10 cellular contexts compared by ENCODE assay signal in the genomic region with DNA sequence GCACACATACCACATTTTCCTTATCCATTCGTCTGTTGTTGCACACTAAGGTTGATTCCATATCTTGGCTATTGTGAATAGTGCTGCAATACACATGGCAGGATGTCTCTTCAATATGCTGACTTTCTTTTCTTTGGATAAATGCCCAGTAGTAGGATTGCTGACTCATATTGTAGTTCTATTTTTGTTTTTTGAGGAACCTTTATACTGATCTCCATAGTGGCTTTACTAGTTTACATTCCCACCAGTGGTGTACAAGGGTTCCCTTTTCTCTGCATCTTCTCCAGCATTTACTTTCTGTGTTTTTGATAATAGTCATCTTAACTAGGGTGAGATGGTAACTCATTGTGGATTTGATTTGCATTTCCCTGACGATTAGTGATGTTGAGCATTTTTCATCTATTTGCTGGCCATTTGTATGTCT.
DNase-seq lines count a peak whose midpoint lies in the region; ATAC-seq, FAIRE-seq and TF ChIP-seq lines count a peak whose summit lies in the region.
"Had no signal": no experiment of that assay in that cellular context is flagged by ENCODE, and none has a peak within 500 bp of the region (broad histone marks: within the 10 kb centered on the region; RNA-seq: fewer than 3 reads in every experiment).

No MANE protein-coding gene starts in this region.

- H4K20me1 ChIP-seq in H9 (ENCODE audit: control insufficient read depth, insufficient read depth, insufficient read length), result no peaks in the 10 kb centered on the region

- POLR2A ChIA-PET in A549 (lab: Yijun Ruan, JAX), result no interaction called here

- peaks cover 0 to 1% of the 10 kb centered on the region in 2 experiments; a peak in 1 of 5 replicates for H3K9me3 Mint-ChIP-seq in H9

- H3K27ac ChIP-seq in A549, result peak overlapping the region; percentile 4 to 38; a peak in 3 of 6 replicates
- no peak overlapping the region for H3K27ac ChIP-seq in foreskin keratinocyte
- no peak overlapping the region for H3K27ac ChIP-seq in H9 (ENCODE audit: insufficient read length, low read depth, low read length)

- no peak for TF ChIP-seq EP300 in A549 (IDR thresholded peaks at IDR 0.05)

- no peak for TF ChIP-seq CTCF in A549 (IDR thresholded peaks at IDR 0.05)
- no peak for TF ChIP-seq CTCF in foreskin keratinocyte (conservative IDR thresholded peaks at IDR 0.05)
- no peak for TF ChIP-seq CTCF in H9 (conservative IDR thresholded peaks at IDR 0.05)

- no peak overlapping the region for H2BK120ac ChIP-seq in H9 (ENCODE audit: low read depth, low read length, poor library complexity, severe bottlenecking)

- no peaks in the 10 kb centered on the region for H3K79me1 ChIP-seq in H9 (ENCODE audit: insufficient read depth, low read depth, low read length, poor library complexity, severe bottlenecking)

- 72% methylated on average over 2 of the region's 2 CpGs for WGBS in A549 (ENCODE audit: missing lambda C conversion rate)
- no CpG with 5 or more reads among the region's 2 CpGs for WGBS in H9 (ENCODE audit: extremely low coverage, insufficient read length, low lambda C conversion rate)

- no peak overlapping the region for H3K23ac ChIP-seq in H9 (ENCODE audit: insufficient read length, low read depth, low read length)

- H3K27me3 ChIP-seq in foreskin keratinocyte (no peaks in the 10 kb centered on the region), H9 (ENCODE audit: insufficient read depth, low read length) (no peaks in the 10 kb centered on the region)

- no peak for TF ChIP-seq POLR2A in A549 (IDR thresholded peaks at IDR 0.05; ENCODE audit: low read length)

- peak in 1 of 2 experiments; percentile 57 for DNase-seq in A549 (ENCODE audit: low read depth in 1 of 2, low spot score in 1 of 2)
- peak; percentile 79 for DNase-seq in H4 (ENCODE audit: low spot score)
- DNase-seq in SKM-1 (lab: John Stamatoyannopoulos, UW; ENCODE audit: unreplicated experiment), result peak; percentile 60
- peak; percentile 31 to 68 for DNase-seq in foreskin keratinocyte
- DNase-seq in H9, result no peak
- DNase-seq in NCI-H524 treated with DMSO at 0.1 percent for 48 hours (lab: John Stamatoyannopoulos, UW), result no peak
- DNase-seq: kidney; stimulated activated CD4-positive, alpha-beta T cell treated with anti-CD3 and anti-CD28 coated beads, Interleukin-4, amount 100 ng/mL, for 24 hours had no signal

- H3K27ac Mint-ChIP-seq in H9, result no peak overlapping the region

- no peak overlapping the region for H2BK20ac ChIP-seq in H9 (ENCODE audit: low read depth, low read length, poor library complexity, severe bottlenecking)

- no peak overlapping the region for H3K4me3 Mint-ChIP-seq in H9

- H3K56ac ChIP-seq in H9 (ENCODE audit: insufficient read length, low read depth, low read length), result no peak overlapping the region

- peak; percentile 93 for FAIRE-seq in A549 (lab: Jason Lieb, UNC)

- ATAC-seq in A549 (peak in 1 of 2 experiments; percentile 80; a peak in 3 of 6 replicates), foreskin keratinocyte (peak; percentile 76), GM18498 (IDR thresholded peaks at IDR 0.05; ENCODE audit: unreplicated experiment) (no peak), GM19023 (IDR thresholded peaks at IDR 0.05; ENCODE audit: unreplicated experiment) (no peak)

- no peaks in the 10 kb centered on the region for H3K23me2 ChIP-seq in H9 (ENCODE audit: insufficient read length, low read depth, low read length, poor library complexity, severe bottlenecking)

- no peak for TF ChIP-seq RAD21 in A549 (conservative IDR thresholded peaks at IDR 0.05 in 1 of 2, IDR thresholded peaks at IDR 0.05 in 1 of 2)

- H2BK15ac ChIP-seq in H9 (ENCODE audit: low read depth, low read length), result no peak overlapping the region

- H3K4me2 ChIP-seq in A549 (0 out of 3 replicates have a peak overlapping the region, but pooled peaks have one; percentile 0), H9 (ENCODE audit: insufficient read depth, insufficient read length, low read length) (no peak overlapping the region)

- H4K5ac ChIP-seq in H9 (ENCODE audit: insufficient read length, low read depth, low read length), result no peak overlapping the region

- H3K14ac ChIP-seq in H9 (ENCODE audit: insufficient read depth, low read length), result no peak overlapping the region

- no peak overlapping the region for H4K91ac ChIP-seq in H9 (ENCODE audit: insufficient read length, low read depth, low read length)

- H3K9ac ChIP-seq in H9 (ENCODE audit: extremely low read depth, insufficient read length, low read length), result no peak overlapping the region

- no peak overlapping the region for H2AFZ ChIP-seq in H9 (ENCODE audit: low read length)

- H2AK5ac ChIP-seq in H9 (ENCODE audit: insufficient read length, low read length), result no peak overlapping the region

- no peaks in the 10 kb centered on the region for H3K27me3 Mint-ChIP-seq in H9 (ENCODE audit: low read depth)

- H3K4me1 ChIP-seq in A549 (peaks cover 27% of the 10 kb centered on the region), foreskin keratinocyte (no peaks in the 10 kb centered on the region), H9 (ENCODE audit: insufficient read depth, low read length) (no peaks in the 10 kb centered on the region; the same call in 1 of the 2 replicates)

- H3K4ac ChIP-seq in H9 (ENCODE audit: low read depth, low read length), result no peak overlapping the region

- CTCF ChIA-PET in A549 (lab: Yijun Ruan, JAX), result no interaction called here

- H2BK5ac ChIP-seq in H9 (ENCODE audit: insufficient read length, low read length), result no peak overlapping the region

- H3K18ac ChIP-seq in H9 (ENCODE audit: insufficient read length, low read depth, low read length), result no peak overlapping the region

- no peak overlapping the region for H3K4me3 ChIP-seq in A549

- H2BK12ac ChIP-seq in H9 (ENCODE audit: insufficient read length, low read depth, low read length), result no peak overlapping the region

- H3K4me1 Mint-ChIP-seq in H9, result peaks cover 7 to 8% of the 10 kb centered on the region in 2 experiments

- no peak overlapping the region for H3T11ph ChIP-seq in H9 (ENCODE audit: low read length)

- peaks cover 5 to 12% (median 6%) of the 10 kb centered on the region in 3 experiments; a peak in 5 of 7 replicates for H3K36me3 Mint-ChIP-seq in H9 (ENCODE audit: insufficient read depth in 1 of 3, low read depth in 3 of 3)

- no peak overlapping the region for H4K8ac ChIP-seq in H9 (replicated peaks; ENCODE audit: insufficient read length, low read depth, low read length)

- H3K9me3 ChIP-seq in A549 (peaks cover 2% of the 10 kb centered on the region; the same call in 1 of the 3 replicates), H9 (ENCODE audit: control insufficient read depth, low read depth, low read length) (no peaks in the 10 kb centered on the region)

- H3K79me2 ChIP-seq in H9 (ENCODE audit: insufficient read depth, low read length), result no peaks in the 10 kb centered on the region

TF ChIP-seq in A549, 52 proteins besides CTCF, POLR2A, EP300 and RAD21:
- TF ChIP-seq TFCP2L1 (CRISPR knock-in tag; IDR thresholded peaks at IDR 0.05), result no peak
- no peak for TF ChIP-seq ZSCAN20 (CRISPR knock-in tag; IDR thresholded peaks at IDR 0.05)
- TF ChIP-seq CHD2 (IDR thresholded peaks at IDR 0.05; ENCODE audit: low read length, partially characterized antibody), result no peak
- no peak for TF ChIP-seq JUNB (IDR thresholded peaks at IDR 0.05)
- TF ChIP-seq, protein P1, sequence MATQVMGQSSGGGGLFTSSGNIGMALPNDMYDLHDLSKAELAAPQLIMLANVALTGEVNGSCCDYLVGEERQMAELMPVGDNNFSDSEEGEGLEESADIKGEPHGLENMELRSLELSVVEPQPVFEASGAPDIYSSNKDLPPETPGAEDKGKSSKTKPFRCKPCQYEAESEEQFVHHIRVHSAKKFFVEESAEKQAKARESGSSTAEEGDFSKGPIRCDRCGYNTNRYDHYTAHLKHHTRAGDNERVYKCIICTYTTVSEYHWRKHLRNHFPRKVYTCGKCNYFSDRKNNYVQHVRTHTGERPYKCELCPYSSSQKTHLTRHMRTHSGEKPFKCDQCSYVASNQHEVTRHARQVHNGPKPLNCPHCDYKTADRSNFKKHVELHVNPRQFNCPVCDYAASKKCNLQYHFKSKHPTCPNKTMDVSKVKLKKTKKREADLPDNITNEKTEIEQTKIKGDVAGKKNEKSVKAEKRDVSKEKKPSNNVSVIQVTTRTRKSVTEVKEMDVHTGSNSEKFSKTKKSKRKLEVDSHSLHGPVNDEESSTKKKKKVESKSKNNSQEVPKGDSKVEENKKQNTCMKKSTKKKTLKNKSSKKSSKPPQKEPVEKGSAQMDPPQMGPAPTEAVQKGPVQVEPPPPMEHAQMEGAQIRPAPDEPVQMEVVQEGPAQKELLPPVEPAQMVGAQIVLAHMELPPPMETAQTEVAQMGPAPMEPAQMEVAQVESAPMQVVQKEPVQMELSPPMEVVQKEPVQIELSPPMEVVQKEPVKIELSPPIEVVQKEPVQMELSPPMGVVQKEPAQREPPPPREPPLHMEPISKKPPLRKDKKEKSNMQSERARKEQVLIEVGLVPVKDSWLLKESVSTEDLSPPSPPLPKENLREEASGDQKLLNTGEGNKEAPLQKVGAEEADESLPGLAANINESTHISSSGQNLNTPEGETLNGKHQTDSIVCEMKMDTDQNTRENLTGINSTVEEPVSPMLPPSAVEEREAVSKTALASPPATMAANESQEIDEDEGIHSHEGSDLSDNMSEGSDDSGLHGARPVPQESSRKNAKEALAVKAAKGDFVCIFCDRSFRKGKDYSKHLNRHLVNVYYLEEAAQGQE (IDR thresholded peaks at IDR 0.05), result no peak
- TF ChIP-seq RCOR1 (IDR thresholded peaks at IDR 0.05; ENCODE audit: low read depth, low read length), result no peak
- no peak for TF ChIP-seq NR3C1 (IDR thresholded peaks at IDR 0.05)
- no peak for TF ChIP-seq FOSL2 (IDR thresholded peaks at IDR 0.05)
- peak; percentile 42; the same call in 1 of the 2 replicates for TF ChIP-seq FOSL2 (CRISPR knock-in tag; IDR thresholded peaks at IDR 0.05)
- no peak for TF ChIP-seq KDM1A (IDR thresholded peaks at IDR 0.05; ENCODE audit: low read depth)
- TF ChIP-seq MAFK (IDR thresholded peaks at IDR 0.05; ENCODE audit: partially characterized antibody), result peak; percentile 98
- TF ChIP-seq POLR2AphosphoS2 (conservative IDR thresholded peaks at IDR 0.05; ENCODE audit: low read length), result no peak

Comparison
In these comparisons a context has a peak if more than half of its experiments do, and no peak if none do; other contexts are left out.
1. DNase-seq: peak in H4 (single experiment), SKM-1 (single experiment) and foreskin keratinocyte (2 of 2); none in H9 (single experiment) and NCI-H524 treated with DMSO at 0.1 percent for 48 hours (single experiment).
2. H3K27ac ChIP-seq: peak in A549 (2 of 2); none in foreskin keratinocyte (single experiment) and H9 (single experiment).